Comparison of ENCODE assay signal across 8 cellular contexts in genomic region chr4:82798168-82799005, GRCh38. TPM values are rescaled to one million over a fixed set of nuclear protein-coding genes. Genes with fewer than 3 reads are reported as not detected.
DNase-seq lines count a peak whose midpoint lies in the region; ATAC-seq, FAIRE-seq and TF ChIP-seq lines count a peak whose summit lies in the region.

TSS of gene SCD5 (minus strand) at chr4:82798796. CDS start at chr4:82798537, 259 bp downstream.

- H3K4me3 ChIP-seq in A549 (peak within 1 kb of the TSS; percentile 91), lung (peak within 1 kb of the TSS; percentile 76)
- H3K4me3 ChIP-seq in effector memory CD4-positive, alpha-beta T cell (ENCODE audit: insufficient read depth, low read depth, low read length, poor library complexity, severe bottlenecking), result peak within 1 kb of the TSS; percentile 68

- FAIRE-seq in A549 (lab: Jason Lieb, UNC), result no peak

- H3K27ac ChIP-seq in A549, result peak within 1 kb of the TSS; percentile 79 to 83
- no peak within 1 kb of the TSS for H3K27ac ChIP-seq in effector memory CD4-positive, alpha-beta T cell (ENCODE audit: insufficient read depth, low read length, poor library complexity, severe bottlenecking)
- H3K27ac ChIP-seq in lung (ENCODE audit: low read depth in 1 of 2, low read length in 1 of 2), result peak within 1 kb of the TSS in 1 of 2 donors; percentile 44

- TF ChIP-seq RAD21 in A549 (conservative IDR thresholded peaks at IDR 0.05 in 1 of 2, IDR thresholded peaks at IDR 0.05 in 1 of 2), result no peak

- H3K36me3 ChIP-seq in effector memory CD4-positive, alpha-beta T cell (ENCODE audit: control insufficient read depth, insufficient read depth, low read length), result no peaks in the 10 kb centered on the region
- H3K36me3 ChIP-seq in lung (ENCODE audit: control insufficient read depth in 2 of 2, insufficient read depth in 2 of 2, low read length in 2 of 2), result no peaks in the 10 kb centered on the region

- TF ChIP-seq EP300 in A549 (IDR thresholded peaks at IDR 0.05), result no peak

- no peak for TF ChIP-seq POLR2A in A549 (IDR thresholded peaks at IDR 0.05; ENCODE audit: low read length)

- 0% methylated on average over 13 of the region's 94 CpGs for WGBS in A549 (ENCODE audit: missing lambda C conversion rate)
- WGBS in lung, 2 donors, result 1% methylated on average over 76 to 94 of the region's 94 CpGs

- H3K4me1 ChIP-seq in A549, result peaks cover 6% of the 10 kb centered on the region; the same call in 1 of the 3 replicates
- H3K4me1 ChIP-seq in effector memory CD4-positive, alpha-beta T cell (ENCODE audit: control insufficient read depth, insufficient read depth, low read length, poor library complexity, severe bottlenecking), result peaks cover 7% of the 10 kb centered on the region
- peaks cover 0 to 9% of the 10 kb centered on the region in 2 donors for H3K4me1 ChIP-seq in lung (ENCODE audit: control insufficient read depth in 2 of 2, insufficient read depth in 2 of 2, low read length in 2 of 2)

- peak within 1 kb of the TSS; percentile 99 for H3K4me2 ChIP-seq in A549

- CTCF ChIA-PET in A549 (lab: Yijun Ruan, JAX), result interaction anchor here (1.0 to 1.9 kb wide), 4 partner anchors 14 to 244 kb away, joined by 3 to 5 read pairs (median 4); no protein-coding TSS in a partner anchor
- CTCF ChIA-PET in activated CD8-positive, alpha-beta T cell treated with anti-CD3 and anti-CD28 coated beads, Interleukin-2, amount 10 ng/mL, durations not matched to agents 7 days and 5 days (lab: Charles Lee), result interaction anchor here (0.8 to 1.3 kb wide), 5 partner anchors 9 to 485 kb away, joined by 3 to 5 read pairs (median 3); partner anchors contain the start of gene COQ2

- POLR2A ChIA-PET in A549 (lab: Yijun Ruan, JAX), result interaction anchor here (1.5 kb wide), 1 partner anchor 13 kb away, joined by 15 read pairs; no protein-coding TSS in a partner anchor
- POLR2A ChIA-PET in activated CD8-positive, alpha-beta T cell treated with anti-CD3 and anti-CD28 coated beads, Interleukin-2, amount 10 ng/mL, durations not matched to agents 7 days and 5 days (lab: Charles Lee), result interaction anchor here (0.6 kb wide), 1 partner anchor 478 kb away, joined by 4 read pairs; no protein-coding TSS in a partner anchor

- H3K36me3 Mint-ChIP-seq in activated CD8-positive, alpha-beta T cell treated with anti-CD3 and anti-CD28 coated beads, Interleukin-2, amount 10 ng/mL, durations not matched to agents 7 days and 5 days (ENCODE audit: low read depth), result no peaks in the 10 kb centered on the region

- H3K27ac Mint-ChIP-seq in activated CD8-positive, alpha-beta T cell treated with anti-CD3 and anti-CD28 coated beads, Interleukin-2, amount 10 ng/mL, durations not matched to agents 7 days and 5 days, result no peak within 1 kb of the TSS

- H3K4me1 Mint-ChIP-seq in activated CD8-positive, alpha-beta T cell treated with anti-CD3 and anti-CD28 coated beads, Interleukin-2, amount 10 ng/mL, durations not matched to agents 7 days and 5 days (ENCODE audit: low read depth), result peaks cover 20% of the 10 kb centered on the region

- H3K9me3 ChIP-seq in A549 (no peaks in the 10 kb centered on the region), lung (ENCODE audit: control insufficient read depth in 2 of 2, insufficient read depth in 1 of 2, low read length in 1 of 2) (no peaks in the 10 kb centered on the region)
- H3K9me3 ChIP-seq in effector memory CD4-positive, alpha-beta T cell (ENCODE audit: control insufficient read depth, low read length), result no peaks in the 10 kb centered on the region

- TF ChIP-seq CTCF in A549 (IDR thresholded peaks at IDR 0.05) (no peak), lung (IDR thresholded peaks at IDR 0.05; ENCODE audit: control extremely low read depth, extremely low read depth) (no peak)

- peak; percentile 53 for DNase-seq in A549 (ENCODE audit: low read depth in 1 of 2, low spot score in 1 of 2)
- peak; percentile 34 for DNase-seq in NCI-H2227 treated with DMSO at 0.1 percent for 48 hours (lab: John Stamatoyannopoulos, UW)
- DNase-seq in activated CD8-positive, alpha-beta T cell treated with anti-CD3 and anti-CD28 coated beads, Interleukin-2, amount 10 ng/mL, durations not matched to agents 7 days and 5 days, result peak; percentile 78
- DNase-seq in effector memory CD4-positive, alpha-beta T cell, result peak in 1 of 3 donors; percentile 44
- DNase-seq in lung (ENCODE audit: low spot score), result peak; percentile 52
- DNase-seq in stimulated activated CD8-positive, alpha-beta memory T cell treated with anti-CD3 and anti-CD28 coated beads, Interleukin-12 subunit alpha, Interleukin-12 subunit beta, amount 100 ng/mL, for 24 hours (ENCODE audit: extremely low read depth), result peak; percentile 30

- peaks cover 53% of the 10 kb centered on the region for H3K27me3 Mint-ChIP-seq in activated CD8-positive, alpha-beta T cell treated with anti-CD3 and anti-CD28 coated beads, Interleukin-2, amount 10 ng/mL, durations not matched to agents 7 days and 5 days (ENCODE audit: low read depth)

- H3K27me3 ChIP-seq in effector memory CD4-positive, alpha-beta T cell (replicated peaks; ENCODE audit: control insufficient read depth, insufficient read depth, low read length, poor library complexity, severe bottlenecking), result peaks cover 19% of the 10 kb centered on the region
- H3K27me3 ChIP-seq in lung (ENCODE audit: control insufficient read depth, insufficient read depth), result no peaks in the 10 kb centered on the region

- ATAC-seq in A549 (peak; percentile 80 to 93), GM18511 (IDR thresholded peaks at IDR 0.05; ENCODE audit: unreplicated experiment) (peak; percentile 92), HG02981 (IDR thresholded peaks at IDR 0.05; ENCODE audit: unreplicated experiment) (peak; percentile 81), lung (ENCODE audit: insufficient read depth, low FRiP score) (peak; percentile 77)
- peak; percentile 96 for ATAC-seq in activated CD8-positive, alpha-beta T cell treated with anti-CD3 and anti-CD28 coated beads, Interleukin-2, amount 10 ng/mL, durations not matched to agents 7 days and 5 days

- H3K4me3 Mint-ChIP-seq in activated CD8-positive, alpha-beta T cell treated with anti-CD3 and anti-CD28 coated beads, Interleukin-2, amount 10 ng/mL, durations not matched to agents 7 days and 5 days, result peak within 1 kb of the TSS; percentile 80

- H3K9me3 Mint-ChIP-seq in activated CD8-positive, alpha-beta T cell treated with anti-CD3 and anti-CD28 coated beads, Interleukin-2, amount 10 ng/mL, durations not matched to agents 7 days and 5 days (ENCODE audit: insufficient read depth), result no peaks in the 10 kb centered on the region

TF ChIP-seq in A549, 52 proteins besides CTCF, POLR2A, EP300 and RAD21:
- TF ChIP-seq ZFP36 (IDR thresholded peaks at IDR 0.05; ENCODE audit: borderline replicate concordance, partially characterized antibody) (no peak), CEBPB (IDR thresholded peaks at IDR 0.05) (no peak), HEYL (CRISPR knock-in tag; IDR thresholded peaks at IDR 0.05) (no peak), MAX (IDR thresholded peaks at IDR 0.05) (peak; percentile 49), E2F6 (IDR thresholded peaks at IDR 0.05; ENCODE audit: borderline replicate concordance, low read depth) (peak; percentile 58; the same call in 1 of the 2 replicates), TFCP2L1 (CRISPR knock-in tag; IDR thresholded peaks at IDR 0.05) (no peak), USF2 (IDR thresholded peaks at IDR 0.05) (no peak), RFX5 (IDR thresholded peaks at IDR 0.05) (no peak), EHF (CRISPR knock-in tag; IDR thresholded peaks at IDR 0.05) (no peak), BHLHE40 (IDR thresholded peaks at IDR 0.05; ENCODE audit: low read depth, low read length) (no peak), NPAS2 (CRISPR knock-in tag; IDR thresholded peaks at IDR 0.05; ENCODE audit: borderline replicate concordance) (no peak)
TF ChIP-seq in A549: peak in this region for 2.

RNA-seq across cellular contexts. Expression of gene SCD5, which starts in this region (rescaled TPM):
- polyA plus RNA-seq in A549 (2011; rRNA removed) (11.3 and 11.9 TPM in 2 replicates), A549 (2017; fragmentation: RNase III; extraction: RNeasy Plus Mini Kit Qiagen cat#74134 plus additional on column Dnase treatment) (7.5 to 10.8 TPM (median 9.8 TPM) in 3 replicates), lung (1 to 10 TPM; 5.0 to 6.2 TPM)
- polyA plus RNA-seq in A549 (2012; cell fraction: cytosol; rRNA removed), result 4.6 and 5.8 TPM in 2 replicates
- 4.0 and 5.0 TPM in 2 replicates for polyA plus RNA-seq in A549 (2012; cell fraction: nucleus; rRNA removed)
- 8.2 and 8.8 TPM in 2 replicates for polyA minus RNA-seq in A549 (2011; rRNA and poly(A)+ RNA removed)
- 1 to 10 TPM; 2.9 to 3.1 TPM for total RNA-seq in activated CD8-positive, alpha-beta T cell treated with anti-CD3 and anti-CD28 coated beads, Interleukin-2, amount 10 ng/mL, durations not matched to agents 7 days and 5 days
- total RNA-seq in lung, result 10 to 100 TPM; 21.4 to 22.6 TPM

Comparison
In these comparisons a context has a peak if more than half of its experiments do, and no peak if none do; other contexts are left out.
1. RNA of gene SCD5 (total RNA-seq): 21.4 to 22.6 TPM in lung; 2.9 to 3.1 TPM in activated CD8-positive, alpha-beta T cell treated with anti-CD3 and anti-CD28 coated beads, Interleukin-2, amount 10 ng/mL, durations not matched to agents 7 days and 5 days; every median in the first group is over 4 times any median in the second.
2. Peak in every context shown above with its lines, with median percentiles within 50 percentile points of each other: ATAC-seq and H3K4me3 ChIP-seq.